In the genomic region with DNA sequence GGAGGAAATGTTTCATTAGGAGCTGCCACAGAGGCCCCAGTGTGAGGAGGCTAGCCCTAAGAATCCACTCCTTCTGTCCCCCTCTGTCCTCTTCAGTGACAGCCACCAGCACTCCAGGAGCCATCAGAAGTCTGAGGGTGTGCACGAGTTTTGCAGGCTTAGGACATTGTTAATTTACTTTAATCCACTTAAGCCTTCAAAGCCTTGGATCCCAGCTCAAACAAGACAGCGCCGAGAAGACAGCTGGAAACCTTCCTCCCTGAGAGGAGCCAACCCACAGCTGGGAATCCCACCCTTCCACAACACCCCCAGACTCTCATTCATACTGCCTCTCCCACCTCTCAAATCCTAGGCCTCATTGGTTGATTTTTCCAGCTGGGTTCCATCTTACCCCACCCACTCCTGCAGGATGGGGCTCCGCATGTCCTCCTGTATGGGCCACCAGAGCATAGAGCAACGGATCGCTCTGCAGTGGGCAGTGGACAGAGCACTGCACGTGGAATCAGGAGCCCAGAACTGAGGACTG, we compare ENCODE assay signal across 18 cellular contexts.
"Had no signal": no experiment of that assay in that cellular context is flagged by ENCODE, and none has a peak within 500 bp of the region (broad histone marks: within the 10 kb centered on the region; RNA-seq: fewer than 3 reads in every experiment).

No MANE protein-coding gene starts in this region.

- H3K4me1 Mint-ChIP-seq: activated CD4-positive, alpha-beta T cell treated with anti-CD3 and anti-CD28 coated beads for 36 hours had no signal

- H3K9me3 Mint-ChIP-seq: activated naive CD4-positive, alpha-beta T cell treated with anti-CD3 and anti-CD28 coated beads, Interleukin-2, amount 50 U/mL, for 72 hours had no signal

- H3K4me3 Mint-ChIP-seq: activated CD4-positive, alpha-beta T cell treated with anti-CD3 and anti-CD28 coated beads for 36 hours; nephron progenitor cell had no signal

- H3K27ac ChIP-seq: adrenal gland, cardiac muscle cell, dorsolateral prefrontal cortex, epithelial cell of prostate, hepatocyte, tibial artery had no signal

- H3K36me3 Mint-ChIP-seq: activated naive CD4-positive, alpha-beta T cell treated with anti-CD3 and anti-CD28 coated beads, Interleukin-2, amount 50 U/mL, for 72 hours had no signal

- DNase-seq: activated CD4-positive, alpha-beta T cell treated with anti-CD3 and anti-CD28 coated beads for 36 hours; activated CD4-positive, alpha-beta T cell treated with anti-CD3 and anti-CD28 coated beads, Interleukin-2, amount 50 U/mL, for 48 hours; activated gamma-delta T cell treated with Interleukin-2 at 50 U/mL for 16 hours; adrenal gland; dorsolateral prefrontal cortex; foreskin fibroblast; midbrain; nephron progenitor cell; stimulated activated CD4-positive, alpha-beta T cell treated with anti-CD3 and anti-CD28 coated beads, Interleukin-12 subunit alpha, Interleukin-12 subunit beta, amount 100 ng/mL, for 4 hours; stimulated activated CD4-positive, alpha-beta T cell treated with anti-CD3 and anti-CD28 coated beads, Interleukin-1b, Interleukin-23, amount 100 ng/mL, for 48 hours; stimulated activated naive CD8-positive, alpha-beta T cell treated with anti-CD3 and anti-CD28 coated beads, Interleukin-15, Interleukin-2, amounts not matched to agents 100 U/mL and 50 U/mL, for 24 hours; substantia nigra; tibial artery had no signal

- H3K27ac Mint-ChIP-seq: activated CD4-positive, alpha-beta T cell treated with anti-CD3 and anti-CD28 coated beads for 36 hours; nephron progenitor cell had no signal

- ATAC-seq: activated CD4-positive, alpha-beta T cell treated with anti-CD3 and anti-CD28 coated beads for 36 hours; activated naive CD4-positive, alpha-beta T cell treated with anti-CD3 and anti-CD28 coated beads, Interleukin-2, amount 50 U/mL, for 72 hours; stimulated activated naive CD8-positive, alpha-beta T cell treated with anti-CD3 and anti-CD28 coated beads, Interleukin-15, Interleukin-2, amounts not matched to agents 100 U/mL and 50 U/mL, for 24 hours had no signal

- H3K4me3 ChIP-seq: adrenal gland, cardiac muscle cell, dorsolateral prefrontal cortex, hepatocyte, lung, tibial artery had no signal
